25 cellular contexts compared by ENCODE assay signal in genomic region chr9:111280795-111281194, GRCh38. TPM values are rescaled to one million over a fixed set of nuclear protein-coding genes. Genes with fewer than 3 reads are reported as not detected.
"Had no signal": no experiment of that assay in that cellular context is flagged by ENCODE, and none has a peak within 500 bp of the region (broad histone marks: within the 10 kb centered on the region; RNA-seq: fewer than 3 reads in every experiment).

No MANE protein-coding gene starts in this region.

RNA-seq across cellular contexts. Expression of gene OR2K2, which starts 49.2 kb away (rescaled TPM):
- total RNA-seq: naive thymus-derived CD4-positive, alpha-beta T cell; naive thymus-derived CD8-positive, alpha-beta T cell; natural killer cell; natural killer cell treated with Interleukin-12 subunit alpha and Interleukin-12 subunit beta and Interleukin-15 and Interleukin-18, amount 100 ng/mL, for 72 hours; neural crest cell; occipital lobe; omental fat pad; osteoblast; osteocyte; ovary; pancreas; posterior vena cava; progenitor cell of endocrine pancreas; prostate gland; pulmonary artery endothelial cell; renal cortical epithelial cell; right atrium auricular region; right cardiac atrium; right lobe of liver; sciatic nerve; sigmoid colon; skeletal muscle tissue; spleen had no signal
- polyA plus RNA-seq: naive thymus-derived CD4-positive, alpha-beta T cell; naive thymus-derived CD8-positive, alpha-beta T cell; ovary; pancreas; right cardiac atrium; sigmoid colon; small intestine; smooth muscle cell; spleen had no signal
